18 cellular contexts compared by ENCODE assay signal in the genomic region with DNA sequence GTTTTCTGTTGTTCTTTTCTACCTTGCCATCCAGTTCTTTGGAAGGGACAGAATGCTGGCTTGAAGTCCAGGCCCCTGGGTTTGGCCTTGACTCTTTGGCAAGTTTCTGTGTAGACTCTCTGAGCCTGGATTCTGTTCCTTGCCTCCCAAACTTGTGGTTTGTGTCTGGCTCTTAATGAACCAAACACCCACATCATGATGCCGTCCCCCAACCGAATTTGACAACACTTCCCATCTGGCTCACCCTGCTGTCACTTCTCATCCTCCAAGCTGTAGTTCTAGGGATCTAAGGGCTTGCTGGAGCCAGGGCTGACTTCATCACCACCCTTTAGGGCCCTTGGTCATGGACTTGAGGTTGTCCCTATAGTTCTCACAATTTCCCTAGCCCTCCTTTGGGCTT.
DNase-seq lines count a peak whose midpoint lies in the region; ATAC-seq and TF ChIP-seq lines count a peak whose summit lies in the region.
"Had no signal": no experiment of that assay in that cellular context is flagged by ENCODE, and none has a peak within 500 bp of the region (broad histone marks: within the 10 kb centered on the region; RNA-seq: fewer than 3 reads in every experiment).

No MANE protein-coding gene starts in this region.

- no peak for ATAC-seq in lung (ENCODE audit: insufficient read depth, low FRiP score)
- ATAC-seq: CD8-positive, alpha-beta T cell; HCT116; HepG2 had no signal

- H3K27me3 ChIP-seq in lung (ENCODE audit: control insufficient read depth, insufficient read depth) = no peaks in the 10 kb centered on the region
- H3K27me3 ChIP-seq: BLaER1 treated with 17β-estradiol and CSF1 and Interleukin-3, amounts not matched to agents 10 nM and 100 nM had no signal

- H3K4me3 ChIP-seq in lung = no peak overlapping the region
- H3K4me3 ChIP-seq: BLaER1 treated with 17β-estradiol and CSF1 and Interleukin-3, amounts not matched to agents 10 nM and 100 nM had no signal

- H3K27ac ChIP-seq in lung (ENCODE audit: low read depth in 1 of 2, low read length in 1 of 2) = no peak overlapping the region
- H3K27ac ChIP-seq: BLaER1 treated with 17β-estradiol and CSF1 and Interleukin-3, amounts not matched to agents 10 nM and 100 nM had no signal

- WGBS in lung, 2 donors = 92 to 97% methylated on average over 2 of the region's 2 CpGs

- H3K9me3 Mint-ChIP-seq in glutamatergic neuron (ENCODE audit: unreplicated experiment) = no peaks in the 10 kb centered on the region

- H3K36me3 Mint-ChIP-seq in glutamatergic neuron (ENCODE audit: unreplicated experiment) = no peaks in the 10 kb centered on the region
- H3K36me3 Mint-ChIP-seq: CD8-positive, alpha-beta T cell; IgD-negative memory B cell had no signal

- H3K4me3 Mint-ChIP-seq in glutamatergic neuron (ENCODE audit: unreplicated experiment) = no peak overlapping the region
- H3K4me3 Mint-ChIP-seq: B cell; CD8-positive, alpha-beta T cell; HFFc6; IgD-negative memory B cell had no signal

- no peak overlapping the region for H3K27ac Mint-ChIP-seq in glutamatergic neuron (ENCODE audit: unreplicated experiment)
- H3K27ac Mint-ChIP-seq: B cell; CD8-positive, alpha-beta T cell; HFFc6; IgD-negative memory B cell had no signal

- no peaks in the 10 kb centered on the region for H3K9me3 ChIP-seq in lung (ENCODE audit: control insufficient read depth in 2 of 2, insufficient read depth in 1 of 2, low read length in 1 of 2)
- H3K9me3 ChIP-seq: BLaER1 treated with 17β-estradiol and CSF1 and Interleukin-3, amounts not matched to agents 10 nM and 100 nM had no signal

- no peaks in the 10 kb centered on the region for H3K4me1 Mint-ChIP-seq in glutamatergic neuron (ENCODE audit: low read depth, unreplicated experiment)
- H3K4me1 Mint-ChIP-seq: B cell, IgD-negative memory B cell had no signal

- TF ChIP-seq CTCF in lung (IDR thresholded peaks at IDR 0.05; ENCODE audit: control extremely low read depth, extremely low read depth) (no peak), glutamatergic neuron (IDR thresholded peaks at IDR 0.05; ENCODE audit: partially characterized antibody, unreplicated experiment) (no peak)

- H3K27me3 Mint-ChIP-seq in glutamatergic neuron (ENCODE audit: unreplicated experiment) = no peaks in the 10 kb centered on the region
- H3K27me3 Mint-ChIP-seq: B cell, IgD-negative memory B cell had no signal

- DNase-seq in NCI-H2171 treated with DMSO at 0.1 percent for 48 hours (lab: John Stamatoyannopoulos, UW) (peak; percentile 44), NCI-H2171 (lab: John Stamatoyannopoulos, UW) (no peak), Ammon's horn (ENCODE audit: low spot score) (peak; percentile 52), NCI-H524 (lab: John Stamatoyannopoulos, UW) (peak; percentile 67 to 80), lung (ENCODE audit: low spot score) (peak; percentile 19), NCI-H1048 (lab: John Stamatoyannopoulos, UW) (no peak), glutamatergic neuron (no peak)
- DNase-seq: 8988T; Calu3; CD8-positive, alpha-beta T cell; GOT3; H7; HFFc6 had no signal

- H3K4me1 ChIP-seq in lung (ENCODE audit: control insufficient read depth in 2 of 2, insufficient read depth in 2 of 2, low read length in 2 of 2) = no peaks in the 10 kb centered on the region
- H3K4me1 ChIP-seq: BLaER1 treated with 17β-estradiol and CSF1 and Interleukin-3, amounts not matched to agents 10 nM and 100 nM had no signal

- H3K36me3 ChIP-seq in lung (ENCODE audit: control insufficient read depth in 2 of 2, insufficient read depth in 2 of 2, low read length in 2 of 2) = no peaks in the 10 kb centered on the region
- H3K36me3 ChIP-seq: BLaER1 treated with 17β-estradiol and CSF1 and Interleukin-3, amounts not matched to agents 10 nM and 100 nM had no signal

Comparison
In these comparisons a context has a peak if more than half of its experiments do, and no peak if none do; other contexts are left out.
1. DNase-seq: peak in NCI-H2171 treated with DMSO at 0.1 percent for 48 hours (single experiment), Ammon's horn (single experiment), NCI-H524 (2 of 2) and lung (single experiment); none in NCI-H2171 (single experiment), NCI-H1048 (single experiment) and glutamatergic neuron (single experiment).